Comparison of ENCODE assay signal across 14 cellular contexts in genomic region chr22:38308791-38309498, GRCh38. TPM values are rescaled to one million over a fixed set of nuclear protein-coding genes. Genes with fewer than 3 reads are reported as not detected.
DNase-seq lines count a peak whose midpoint lies in the region; ATAC-seq, FAIRE-seq and TF ChIP-seq lines count a peak whose summit lies in the region.
"Had no signal": no experiment of that assay in that cellular context is flagged by ENCODE, and none has a peak within 500 bp of the region (broad histone marks: within the 10 kb centered on the region; RNA-seq: fewer than 3 reads in every experiment).

No MANE protein-coding gene starts in this region.

- FAIRE-seq in pancreas (lab: Jason Lieb, UNC), result no peak
- FAIRE-seq: TTC549 had no signal

- H3K9me3 ChIP-seq in ascending aorta, result no peaks in the 10 kb centered on the region
- no peaks in the 10 kb centered on the region for H3K9me3 ChIP-seq in lung (ENCODE audit: control insufficient read depth in 2 of 2, insufficient read depth in 1 of 2, low read length in 1 of 2)
- H3K9me3 ChIP-seq in thyroid gland, result no peaks in the 10 kb centered on the region
- H3K9me3 ChIP-seq in pancreas, result no peaks in the 10 kb centered on the region
- no peaks in the 10 kb centered on the region for H3K9me3 ChIP-seq in BE2C

- no peaks in the 10 kb centered on the region for H3K27me3 Mint-ChIP-seq in activated naive CD4-positive, alpha-beta T cell treated with anti-CD3 and anti-CD28 coated beads for 36 hours (ENCODE audit: low read depth)

- peak overlapping the region; percentile 97 to 99 for H3K27ac ChIP-seq in ascending aorta
- peak overlapping the region; percentile 12 to 75 for H3K27ac ChIP-seq in lung (ENCODE audit: low read depth in 1 of 2, low read length in 1 of 2)
- H3K27ac ChIP-seq in thyroid gland, result peak overlapping the region; percentile 26 to 66 (median 32)
- no peak overlapping the region for H3K27ac ChIP-seq in pancreas

- no peaks in the 10 kb centered on the region for H3K9me3 Mint-ChIP-seq in activated naive CD4-positive, alpha-beta T cell treated with anti-CD3 and anti-CD28 coated beads for 36 hours

- H3K36me3 ChIP-seq in ascending aorta (peaks cover 12 to 15% of the 10 kb centered on the region in 2 donors), lung (ENCODE audit: control insufficient read depth in 2 of 2, insufficient read depth in 2 of 2, low read length in 2 of 2) (peaks cover 0 to 20% of the 10 kb centered on the region in 2 donors), thyroid gland (peaks cover 0 to 7% of the 10 kb centered on the region in 2 donors), pancreas (peaks cover 0 to 3% (median 0%) of the 10 kb centered on the region in 3 donors), BE2C (peaks cover 80% of the 10 kb centered on the region)

- H3K27me3 ChIP-seq in ascending aorta (no peaks in the 10 kb centered on the region), lung (ENCODE audit: control insufficient read depth, insufficient read depth) (no peaks in the 10 kb centered on the region), thyroid gland (no peaks in the 10 kb centered on the region), pancreas (no peaks in the 10 kb centered on the region), BE2C (no peaks in the 10 kb centered on the region)

- DNase-seq in activated naive CD4-positive, alpha-beta T cell treated with anti-CD3 and anti-CD28 coated beads for 36 hours, result no peak
- no peak for DNase-seq in activated naive CD4-positive, alpha-beta T cell (lab: John Stamatoyannopoulos, UW)
- DNase-seq in ascending aorta (ENCODE audit: low spot score in 2 of 2) (no peak), lung (ENCODE audit: low spot score) (no peak), thyroid gland (peak; percentile 64 to 74), pancreas (no peak), GM19240 (ENCODE audit: insufficient read length, low spot score) (no peak), BE2C (no peak)
- DNase-seq: ACHN, Karpas-422, NCI-H2171, nucleus accumbens, PC-3 had no signal

- 72 to 85% methylated on average over 10 of the region's 10 CpGs for WGBS in lung, 2 donors
- 49 to 55% methylated on average over 10 of the region's 10 CpGs for WGBS in thyroid gland, 2 donors
- 70 to 71% methylated on average over 10 of the region's 10 CpGs for WGBS in pancreas, 2 donors

- peaks cover 39 to 67% of the 10 kb centered on the region in 2 donors for H3K4me1 ChIP-seq in ascending aorta
- peaks cover 27 to 43% of the 10 kb centered on the region in 2 donors for H3K4me1 ChIP-seq in lung (ENCODE audit: control insufficient read depth in 2 of 2, insufficient read depth in 2 of 2, low read length in 2 of 2)
- peaks cover 64 to 82% of the 10 kb centered on the region in 2 donors for H3K4me1 ChIP-seq in thyroid gland
- H3K4me1 ChIP-seq in pancreas, result peaks cover 21 to 34% (median 26%) of the 10 kb centered on the region in 3 donors
- peaks cover 15% of the 10 kb centered on the region for H3K4me1 ChIP-seq in BE2C

- H3K36me3 Mint-ChIP-seq in activated naive CD4-positive, alpha-beta T cell treated with anti-CD3 and anti-CD28 coated beads for 36 hours (ENCODE audit: low read depth), result peaks cover 14% of the 10 kb centered on the region

- CTCF ChIA-PET in activated naive CD4-positive, alpha-beta T cell treated with anti-CD3 and anti-CD28 coated beads for 36 hours (lab: Charles Lee), result no interaction called here

- H3K4me1 Mint-ChIP-seq in activated naive CD4-positive, alpha-beta T cell treated with anti-CD3 and anti-CD28 coated beads for 36 hours (ENCODE audit: low read depth), result peaks cover 64% of the 10 kb centered on the region

- TF ChIP-seq CTCF in ascending aorta (IDR thresholded peaks at IDR 0.05), result no peak
- no peak for TF ChIP-seq CTCF in lung (IDR thresholded peaks at IDR 0.05; ENCODE audit: control extremely low read depth, extremely low read depth)
- no peak for TF ChIP-seq CTCF in thyroid gland (IDR thresholded peaks at IDR 0.05)
- no peak for TF ChIP-seq CTCF in pancreas (IDR thresholded peaks at IDR 0.05)
- no peak for TF ChIP-seq CTCF in BE2C (IDR thresholded peaks at IDR 0.05; ENCODE audit: low read depth, low read length)

- H3K4me3 ChIP-seq in ascending aorta (no peak overlapping the region), lung (no peak overlapping the region), thyroid gland (replicated peaks in 1 of 3) (no peak overlapping the region), pancreas (no peak overlapping the region), BE2C (ENCODE audit: low read depth, low read length) (no peak overlapping the region)

- intact Hi-C loops in activated naive CD4-positive, alpha-beta T cell treated with anti-CD3 and anti-CD28 coated beads for 36 hours (cut with micrococcal nuclease), result no loop called here
- intact Hi-C loops in ascending aorta (cut with DNase I) (loop anchor here (2.0 kb wide), 1 partner anchor 104 kb away; no protein-coding TSS in a partner anchor), thyroid gland (cut with DNase I) (no loop called here), pancreas (cut with DNase I) (no loop called here)

- TF ChIP-seq POLR2A in thyroid gland (IDR thresholded peaks at IDR 0.05), result no peak

- H3K27ac Mint-ChIP-seq in activated naive CD4-positive, alpha-beta T cell treated with anti-CD3 and anti-CD28 coated beads for 36 hours, result peak overlapping the region; percentile 21

- H3K4me3 Mint-ChIP-seq in activated naive CD4-positive, alpha-beta T cell treated with anti-CD3 and anti-CD28 coated beads for 36 hours, result no peak overlapping the region

- no peak for ATAC-seq in lung (ENCODE audit: insufficient read depth, low FRiP score)
- ATAC-seq in pancreas, result no peak
- ATAC-seq: PC-3 had no signal

RNA-seq across cellular contexts. Expression of gene CSNK1E, which starts 8.3 kb away (rescaled TPM):
- 100 to 1,000 TPM; 105 to 108 TPM for total RNA-seq in activated naive CD4-positive, alpha-beta T cell treated with anti-CD3 and anti-CD28 coated beads for 36 hours
- 185 TPM for total RNA-seq in ascending aorta
- total RNA-seq in lung, result 100 to 1,000 TPM; 118 to 121 TPM
- polyA plus RNA-seq in lung, result 100 to 1,000 TPM in 1 of 2 donors, 10 to 100 TPM in 1; 87.2 to 106 TPM
- 10 to 100 TPM; 53.2 to 98.4 (median 69.5) TPM for total RNA-seq in thyroid gland
- total RNA-seq in pancreas, result 10 to 100 TPM; 52.7 to 94.2 (median 57.7) TPM
- polyA plus RNA-seq in pancreas, result 100 to 1,000 TPM in 1 of 2 donors, 10 to 100 TPM in 1; 87.2 to 115 TPM
- polyA plus RNA-seq in BE2C (2012; ENCODE audit: insufficient read depth, insufficient read length, low read depth), result 460 TPM

RNA-seq across cellular contexts. Expression of gene TMEM184B, which starts 36.1 kb away (rescaled TPM):
- total RNA-seq in activated naive CD4-positive, alpha-beta T cell treated with anti-CD3 and anti-CD28 coated beads for 36 hours, result 10 to 100 TPM; 15.0 to 15.3 TPM
- 118 TPM for total RNA-seq in ascending aorta
- 10 to 100 TPM; 39.9 to 82.4 TPM for total RNA-seq in lung
- 10 to 100 TPM; 26.3 to 39.9 TPM for polyA plus RNA-seq in lung
- total RNA-seq in thyroid gland, result 10 to 100 TPM; 42.9 to 92.2 (median 74.5) TPM
- total RNA-seq in pancreas, result 10 to 100 TPM; 11.6 to 30.5 (median 18.6) TPM
- 10 to 100 TPM; 17.0 to 24.4 TPM for polyA plus RNA-seq in pancreas
- polyA plus RNA-seq in BE2C (2012; ENCODE audit: insufficient read depth, insufficient read length, low read depth), result 51.4 TPM

Comparison
In these comparisons a context has a peak if more than half of its experiments do, and no peak if none do; other contexts are left out.
1. DNase-seq: peak in thyroid gland (2 of 2); none in activated naive CD4-positive, alpha-beta T cell treated with anti-CD3 and anti-CD28 coated beads for 36 hours (single experiment), activated naive CD4-positive, alpha-beta T cell (0 of 4), ascending aorta (0 of 2), lung (single experiment), pancreas (0 of 6), GM19240 (single experiment) and BE2C (single experiment).
2. H3K27ac ChIP-seq: peak in ascending aorta (2 of 2), lung (2 of 2) and thyroid gland (3 of 3); none in pancreas (0 of 4).